1 cellular context compared by ENCODE assay signal in genomic region chr2:130372055-130372832, GRCh38.
TF ChIP-seq lines count a peak whose summit lies in the region.

No MANE protein-coding gene starts in this region.

TF ChIP-seq in HepG2, 621 proteins besides CTCF, POLR2A, EP300 and RAD21 (continued from another document):
- TF ChIP-seq CSRNP2 (CRISPR knock-in tag; conservative IDR thresholded peaks at IDR 0.05; ENCODE audit: low read depth) (no peak), ZBTB1 (CRISPR knock-in tag; IDR thresholded peaks at IDR 0.05; ENCODE audit: borderline replicate concordance) (no peak), BRCA1 (CRISPR knock-in tag; IDR thresholded peaks at IDR 0.05) (no peak), ZNF260 (CRISPR knock-in tag; IDR thresholded peaks at IDR 0.05; ENCODE audit: borderline replicate concordance, low read depth) (no peak), JUNB (CRISPR knock-in tag; IDR thresholded peaks at IDR 0.05; ENCODE audit: borderline replicate concordance) (no peak), ZBTB33 (CRISPR knock-in tag; IDR thresholded peaks at IDR 0.05) (peak; percentile 80), ZNF576 (CRISPR knock-in tag; IDR thresholded peaks at IDR 0.05) (0 out of 2 replicates have a peak, but pooled peaks have one; percentile 44), ETV6 (CRISPR knock-in tag; conservative IDR thresholded peaks at IDR 0.05) (no peak)
- TF ChIP-seq, protein P1, sequence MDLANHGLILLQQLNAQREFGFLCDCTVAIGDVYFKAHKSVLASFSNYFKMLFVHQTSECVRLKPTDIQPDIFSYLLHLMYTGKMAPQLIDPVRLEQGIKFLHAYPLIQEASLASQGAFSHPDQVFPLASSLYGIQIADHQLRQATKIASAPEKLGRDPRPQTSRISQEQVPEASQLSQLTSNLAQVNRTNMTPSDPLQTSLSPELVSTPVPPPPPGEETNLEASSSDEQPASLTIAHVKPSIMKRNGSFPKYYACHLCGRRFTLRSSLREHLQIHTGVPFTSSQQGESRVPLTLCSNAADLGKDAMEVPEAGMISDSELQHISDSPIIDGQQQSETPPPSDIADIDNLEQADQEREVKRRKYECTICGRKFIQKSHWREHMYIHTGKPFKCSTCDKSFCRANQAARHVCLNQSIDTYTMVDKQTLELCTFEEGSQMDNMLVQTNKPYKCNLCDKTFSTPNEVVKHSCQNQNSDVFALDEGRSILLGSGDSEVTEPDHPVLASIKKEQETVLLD (CRISPR knock-in tag; IDR thresholded peaks at IDR 0.05; ENCODE audit: low read depth): no peak
